ENCODE assay signal across 27 cellular contexts in genomic region chr12:75891072-75891471, GRCh38.
DNase-seq lines count a peak whose midpoint lies in the region; FAIRE-seq and TF ChIP-seq lines count a peak whose summit lies in the region.
"Had no signal": no experiment of that assay in that cellular context is flagged by ENCODE, and none has a peak within 500 bp of the region (broad histone marks: within the 10 kb centered on the region; RNA-seq: fewer than 3 reads in every experiment).

No MANE protein-coding gene starts in this region.

- no peaks in the 10 kb centered on the region for H3K4me1 ChIP-seq in smooth muscle cell (ENCODE audit: low read depth)

- in situ Hi-C loops in G401 (cut with HindIII; ENCODE audit: low sequenced_read_pairs): no loop called here

- H3K79me2 ChIP-seq in smooth muscle cell (ENCODE audit: low read depth): no peaks in the 10 kb centered on the region

- H3K9me3 ChIP-seq in smooth muscle cell (replicated peaks; ENCODE audit: low read depth): no peaks in the 10 kb centered on the region

- H3F3A ChIP-seq in smooth muscle cell (ENCODE audit: low read depth): no peaks in the 10 kb centered on the region

- no peak overlapping the region for H3K4me3 ChIP-seq in smooth muscle cell

- H3K9ac ChIP-seq in smooth muscle cell (ENCODE audit: low read depth): no peak overlapping the region

- H2AFZ ChIP-seq in smooth muscle cell (ENCODE audit: low read depth): peak overlapping the region; percentile 41

- FAIRE-seq in D721Med (lab: Jason Lieb, UNC): no peak
- FAIRE-seq: astrocyte, GM12891, TTC549 had no signal

- H3K27me3 ChIP-seq in smooth muscle cell (ENCODE audit: low read depth): no peaks in the 10 kb centered on the region

- no peaks in the 10 kb centered on the region for H4K20me1 ChIP-seq in smooth muscle cell (ENCODE audit: low read depth)

- DNase-seq in DMS53 (lab: John Stamatoyannopoulos, UW) (peak; percentile 34), DMS53 treated with DMSO at 0.1 percent for 48 hours (lab: John Stamatoyannopoulos, UW; ENCODE audit: unreplicated experiment) (no peak), NCI-H226 (peak; percentile 53), epithelial cell of prostate (ENCODE audit: low read depth, low spot score) (no peak), smooth muscle cell (lab: John Stamatoyannopoulos, UW; ENCODE audit: unreplicated experiment) (no peak), glomerular visceral epithelial cell (ENCODE audit: extremely low spot score) (no peak), D721Med (ENCODE audit: insufficient read length, low spot score) (no peak), G401 (ENCODE audit: low spot score) (no peak)
- DNase-seq: activated CD4-positive, alpha-beta memory T cell treated with anti-CD3 and anti-CD28 coated beads, Interleukin-2, amount 10 ng/mL, durations not matched to agents 7 days and 5 days; activated CD8-positive, alpha-beta memory T cell treated with anti-CD3 and anti-CD28 coated beads, Interleukin-2, amount 50 U/mL, for 4 hours; activated naive CD4-positive, alpha-beta T cell; activated naive CD8-positive, alpha-beta T cell treated with anti-CD3 and anti-CD28 coated beads, Interleukin-2, amount 50 U/mL, for 24 hours; CD4-positive, CD25-positive, alpha-beta regulatory T cell; central memory CD4-positive, alpha-beta T cell; effector memory CD8-positive, alpha-beta T cell; glutamatergic neuron; Karpas-422; NCI-H1436; NCI-H2081 treated with DMSO at 0.1 percent for 48 hours; nucleus accumbens; stimulated activated CD4-positive, alpha-beta T cell treated with anti-CD3 and anti-CD28 coated beads, Interleukin-12 subunit alpha, Interleukin-12 subunit beta, amount 100 ng/mL, for 4 hours; stimulated activated CD4-positive, alpha-beta T cell treated with anti-CD3 and anti-CD28 coated beads, Interleukin-2, amount 100 ng/mL, for 48 hours; substantia nigra had no signal

- 74% methylated on average over 3 of the region's 3 CpGs for WGBS in smooth muscle cell (ENCODE audit: low lambda C conversion rate)

- H3K4me2 ChIP-seq in smooth muscle cell: no peak overlapping the region

- H3K36me3 ChIP-seq in smooth muscle cell (ENCODE audit: low read depth): no peaks in the 10 kb centered on the region

- H3K27ac ChIP-seq in epithelial cell of prostate: peak overlapping the region; percentile 29
- no peak overlapping the region for H3K27ac ChIP-seq in smooth muscle cell (ENCODE audit: low read depth)
- H3K27ac ChIP-seq: 22Rv1 had no signal

- no peak for TF ChIP-seq CTCF in smooth muscle cell (IDR thresholded peaks at IDR 0.05; ENCODE audit: borderline replicate concordance, insufficient read depth, poor library complexity, severe bottlenecking)
- no peak for TF ChIP-seq CTCF in D721Med (IDR thresholded peaks at IDR 0.05; ENCODE audit: insufficient read depth, missing control alignments)

Comparison
In these comparisons a context has a peak if more than half of its experiments do, and no peak if none do; other contexts are left out.
1. DNase-seq: peak in DMS53 (single experiment) and NCI-H226 (single experiment); none in DMS53 treated with DMSO at 0.1 percent for 48 hours (single experiment), epithelial cell of prostate (single experiment), smooth muscle cell (single experiment), glomerular visceral epithelial cell (single experiment), D721Med (single experiment) and G401 (single experiment).